In the genomic region with DNA sequence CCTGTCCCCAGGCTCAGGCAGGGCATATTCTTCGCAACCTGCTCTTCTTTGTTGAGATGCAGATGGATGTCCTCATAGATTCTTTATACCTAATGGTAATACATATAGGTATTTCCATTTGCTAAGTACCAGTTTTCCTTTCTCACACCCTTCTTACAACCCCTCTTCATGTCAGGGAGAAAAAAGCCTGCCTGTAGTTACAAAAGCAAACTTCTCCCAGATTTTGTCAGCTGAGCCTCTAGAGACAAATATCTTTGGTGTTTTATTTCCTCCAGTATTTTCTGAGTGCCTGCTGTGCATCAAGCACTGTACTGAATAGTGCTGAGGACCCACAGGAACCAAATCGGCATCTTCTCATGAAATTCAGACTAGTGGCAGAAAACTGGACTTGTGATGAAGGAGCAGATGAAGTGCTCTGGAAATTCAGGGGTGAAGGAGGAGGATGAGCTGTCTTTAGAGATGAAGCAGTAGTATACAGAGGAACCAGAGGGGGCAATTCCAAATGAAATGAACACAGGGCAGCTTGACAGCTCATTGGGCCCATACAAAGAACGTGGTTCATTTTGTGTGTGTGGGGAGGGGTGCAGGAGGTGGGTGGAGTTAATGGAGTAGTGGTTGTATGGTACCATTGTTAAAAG, we compare ENCODE assay signal across 8 cellular contexts. TPM values are rescaled to one million over a fixed set of nuclear protein-coding genes. Genes with fewer than 3 reads are reported as not detected.
DNase-seq lines count a peak whose midpoint lies in the region; ATAC-seq, FAIRE-seq and TF ChIP-seq lines count a peak whose summit lies in the region.

No MANE protein-coding gene starts in this region.

- H3K4me1 Mint-ChIP-seq in stimulated activated naive CD8-positive, alpha-beta T cell treated with anti-CD3 and anti-CD28 coated beads, Interleukin-15, Interleukin-2, amounts not matched to agents 100 ng/mL and 50 ng/mL, for 24 hours (ENCODE audit: low read depth): peaks cover 58% of the 10 kb centered on the region
- peaks cover 20% of the 10 kb centered on the region for H3K4me1 Mint-ChIP-seq in type B pancreatic cell (ENCODE audit: unreplicated experiment)

- H3K4me3 Mint-ChIP-seq in stimulated activated naive CD8-positive, alpha-beta T cell treated with anti-CD3 and anti-CD28 coated beads, Interleukin-15, Interleukin-2, amounts not matched to agents 100 ng/mL and 50 ng/mL, for 24 hours: peak overlapping the region; percentile 80
- peak overlapping the region; percentile 86 for H3K4me3 Mint-ChIP-seq in type B pancreatic cell

- TF ChIP-seq CTCF in keratinocyte (optimal IDR thresholded peaks at IDR 0.05 in 1 of 3, IDR thresholded peaks at IDR 0.05 in 1 of 3, conservative IDR thresholded peaks at IDR 0.05 in 1 of 3; ENCODE audit: extremely low read depth in 1 of 3, insufficient read depth in 2 of 3, low read length in 3 of 3) (peak in 1 of 3 experiments; percentile 8), type B pancreatic cell (conservative IDR thresholded peaks at IDR 0.05) (no peak)

- no peaks in the 10 kb centered on the region for H3K27me3 ChIP-seq in keratinocyte (ENCODE audit: control insufficient read depth, extremely low read depth, insufficient read depth, low read length)

- H3K9me1 ChIP-seq in keratinocyte (ENCODE audit: control insufficient read depth, extremely low read depth, insufficient read depth, low read length): no peaks in the 10 kb centered on the region

- H3K4me2 ChIP-seq in keratinocyte (ENCODE audit: control insufficient read depth, extremely low read depth, insufficient read depth, low read depth, low read length): peak overlapping the region; percentile 71

- FAIRE-seq in keratinocyte (lab: Jason Lieb, UNC): no peak

- H3K9me3 ChIP-seq in keratinocyte (ENCODE audit: control insufficient read depth, low read depth, low read length): no peaks in the 10 kb centered on the region

- no peak overlapping the region for H2AFZ ChIP-seq in keratinocyte (ENCODE audit: control insufficient read depth, low read length)

- peaks cover 4% of the 10 kb centered on the region for H3K79me2 ChIP-seq in keratinocyte (ENCODE audit: control insufficient read depth, insufficient read depth, low read length)

- DNase-seq in stimulated activated naive CD8-positive, alpha-beta T cell treated with anti-CD3 and anti-CD28 coated beads, Interleukin-15, Interleukin-2, amounts not matched to agents 100 U/mL and 50 U/mL, for 24 hours: no peak
- peak; percentile 28 to 33 for DNase-seq in activated T-cell treated with anti-CD3 and anti-CD28 coated beads, Interleukin-2, amount 50 U/mL, for 48 hours
- DNase-seq in keratinocyte (ENCODE audit: low read depth, low spot score): no peak
- DNase-seq in type B pancreatic cell (ENCODE audit: extremely low spot score, unreplicated experiment): no peak
- no peak for DNase-seq in OCI-M1 (lab: John Stamatoyannopoulos, UW)
- DNase-seq in GF-D8 (lab: John Stamatoyannopoulos, UW): no peak
- DNase-seq in Ammon's horn (ENCODE audit: low spot score): no peak

- peak overlapping the region; percentile 43 for H3K9ac ChIP-seq in keratinocyte (ENCODE audit: control insufficient read depth, extremely low read depth, insufficient read depth, low read length)

- ATAC-seq in stimulated activated naive CD8-positive, alpha-beta T cell treated with anti-CD3 and anti-CD28 coated beads, Interleukin-15, Interleukin-2, amounts not matched to agents 100 U/mL and 50 U/mL, for 24 hours: no peak

- H3K36me3 ChIP-seq in keratinocyte (ENCODE audit: control insufficient read depth in 2 of 2, extremely low read depth in 1 of 2, insufficient read depth in 2 of 2, low read length in 2 of 2): peaks cover 36 to 49% of the 10 kb centered on the region in 2 experiments

- H4K20me1 ChIP-seq in keratinocyte (ENCODE audit: control insufficient read depth, extremely low read depth, insufficient read depth, low read length): peaks cover 6% of the 10 kb centered on the region

- peaks cover 45% of the 10 kb centered on the region for H3K36me3 Mint-ChIP-seq in stimulated activated naive CD8-positive, alpha-beta T cell treated with anti-CD3 and anti-CD28 coated beads, Interleukin-15, Interleukin-2, amounts not matched to agents 100 ng/mL and 50 ng/mL, for 24 hours (ENCODE audit: low read depth)
- peaks cover 22% of the 10 kb centered on the region for H3K36me3 Mint-ChIP-seq in type B pancreatic cell

- H3K27me3 Mint-ChIP-seq in stimulated activated naive CD8-positive, alpha-beta T cell treated with anti-CD3 and anti-CD28 coated beads, Interleukin-15, Interleukin-2, amounts not matched to agents 100 ng/mL and 50 ng/mL, for 24 hours: no peaks in the 10 kb centered on the region
- no peaks in the 10 kb centered on the region for H3K27me3 Mint-ChIP-seq in type B pancreatic cell

- dilution Hi-C loops in keratinocyte (cut with MboI; ENCODE audit: extremely low pct_ligation_motif_present, low sequenced_read_pairs): no loop called here

- peak overlapping the region in 1 of 3 experiments; percentile 29 for H3K4me3 ChIP-seq in keratinocyte (ENCODE audit: control insufficient read depth in 2 of 3, extremely low read depth in 1 of 3, insufficient read depth in 2 of 3, low read depth in 1 of 3, low read length in 3 of 3)

- H3K27ac ChIP-seq in keratinocyte (ENCODE audit: control insufficient read depth, insufficient read depth, low read length): peak overlapping the region; percentile 21

- H3K9me3 Mint-ChIP-seq in stimulated activated naive CD8-positive, alpha-beta T cell treated with anti-CD3 and anti-CD28 coated beads, Interleukin-15, Interleukin-2, amounts not matched to agents 100 ng/mL and 50 ng/mL, for 24 hours: no peaks in the 10 kb centered on the region
- no peaks in the 10 kb centered on the region for H3K9me3 Mint-ChIP-seq in type B pancreatic cell

- peaks cover 45% of the 10 kb centered on the region for H3K4me1 ChIP-seq in keratinocyte (ENCODE audit: control insufficient read depth, extremely low read depth, insufficient read depth, low read length)

- H3K27ac Mint-ChIP-seq in stimulated activated naive CD8-positive, alpha-beta T cell treated with anti-CD3 and anti-CD28 coated beads, Interleukin-15, Interleukin-2, amounts not matched to agents 100 ng/mL and 50 ng/mL, for 24 hours: peak overlapping the region; percentile 78
- H3K27ac Mint-ChIP-seq in type B pancreatic cell: peak overlapping the region; percentile 95

RNA-seq across cellular contexts. Expression of gene SLC2A1, which starts 33.4 kb away (rescaled TPM):
- 580 to 1,115 TPM (median 689 TPM) in 3 replicates for polyA plus RNA-seq in keratinocyte
- polyA plus RNA-seq in keratinocyte (2011; ENCODE audit: low read depth): 202 TPM
- 275 and 321 TPM in 2 replicates for polyA plus RNA-seq in keratinocyte (2011; cell fraction: cytosol; rRNA removed)
- 1,814 and 2,318 TPM in 2 replicates for polyA plus RNA-seq in keratinocyte (2011; cell fraction: nucleus; rRNA removed)
- polyA plus RNA-seq in keratinocyte (2012; ENCODE audit: low replicate concordance): 844 and 1,046 TPM in 2 replicates
- polyA minus RNA-seq in keratinocyte: 817 to 1,377 TPM (median 1,072 TPM) in 3 replicates
- polyA minus RNA-seq in keratinocyte (2011; cell fraction: cytosol; rRNA and poly(A)+ RNA removed): 724 TPM
- 1,644 and 2,001 TPM in 2 replicates for polyA minus RNA-seq in keratinocyte (2011; cell fraction: nucleus; rRNA and poly(A)+ RNA removed)
- total RNA-seq in type B pancreatic cell (ENCODE audit: low replicate concordance): 192 and 706 TPM in 2 replicates

Comparison
In these comparisons a context has a peak if more than half of its experiments do, and no peak if none do; other contexts are left out.
1. DNase-seq: peak in activated T-cell treated with anti-CD3 and anti-CD28 coated beads, Interleukin-2, amount 50 U/mL, for 48 hours (2 of 2); none in stimulated activated naive CD8-positive, alpha-beta T cell treated with anti-CD3 and anti-CD28 coated beads, Interleukin-15, Interleukin-2, amounts not matched to agents 100 U/mL and 50 U/mL, for 24 hours (single experiment), keratinocyte (single experiment), type B pancreatic cell (single experiment), OCI-M1 (single experiment), GF-D8 (single experiment) and Ammon's horn (single experiment).